34 cellular contexts compared by ENCODE assay signal in genomic region chr6:148905901-148906300, GRCh38.
"Had no signal": no experiment of that assay in that cellular context is flagged by ENCODE, and none has a peak within 500 bp of the region (broad histone marks: within the 10 kb centered on the region; RNA-seq: fewer than 3 reads in every experiment).

No MANE protein-coding gene starts in this region.

- FAIRE-seq: frontal cortex had no signal

- H3K27ac ChIP-seq: adrenal gland, body of pancreas, coronary artery, dorsolateral prefrontal cortex, WERI-Rb-1 had no signal

- H3K9me3 Mint-ChIP-seq: activated B cell treated with CpG ODN at 0.5 μM for 24 hours; activated CD8-positive, alpha-beta T cell treated with anti-CD3 and anti-CD28 coated beads for 36 hours; activated naive CD8-positive, alpha-beta T cell treated with anti-CD3 and anti-CD28 coated beads for 36 hours; activated naive CD8-positive, alpha-beta T cell treated with anti-CD3 and anti-CD28 coated beads, Interleukin-2, amount 50 U/mL, for 24 hours; activated T-cell treated with anti-CD3 and anti-CD28 coated beads, Interleukin-2, amount 50 U/mL, for 4 hours; activated T-helper 17 cell treated with anti-CD3 and anti-CD28 coated beads, Interleukin-2, amount 50 U/mL, for 72 hours; dendritic cell treated with granulocyte-macrophage colony-stimulating factor and Interleukin-4, amounts not matched to agents 40 ng/mL and 50 ng/mL, for 4 days; endodermal cell; T-helper 2 cell treated with Interferon-gamma antibody and Interleukin-4, amounts not matched to agents 5 μg/mL and 100 μg/mL, for 36 hours had no signal

- ATAC-seq: activated CD4-positive, CD25-positive, alpha-beta regulatory T cell treated with anti-CD3 and anti-CD28 coated beads, Interleukin-2, amount 50 U/mL, for 24 hours; activated CD8-positive, alpha-beta T cell treated with anti-CD3 and anti-CD28 coated beads for 36 hours; activated naive CD8-positive, alpha-beta T cell treated with anti-CD3 and anti-CD28 coated beads, Interleukin-2, amount 50 U/mL, for 24 hours; activated T-cell treated with anti-CD3 and anti-CD28 coated beads, Interleukin-2, amount 50 U/mL, for 4 hours; activated T-helper 17 cell treated with anti-CD3 and anti-CD28 coated beads, Interleukin-2, amount 50 U/mL, for 72 hours; body of pancreas; esophagus mucosa; T-helper 17 cell had no signal

- H3K36me3 Mint-ChIP-seq: activated naive CD8-positive, alpha-beta T cell treated with anti-CD3 and anti-CD28 coated beads for 36 hours had no signal

- H3K9me3 ChIP-seq: adrenal gland, body of pancreas had no signal

- H3K36me3 ChIP-seq: adrenal gland, WERI-Rb-1 had no signal

- H3K27me3 Mint-ChIP-seq: activated B cell treated with CpG ODN at 0.5 μM for 24 hours; activated CD8-positive, alpha-beta T cell treated with anti-CD3 and anti-CD28 coated beads for 36 hours; activated naive CD8-positive, alpha-beta T cell treated with anti-CD3 and anti-CD28 coated beads for 36 hours; activated T-helper 17 cell treated with anti-CD3 and anti-CD28 coated beads, Interleukin-2, amount 50 U/mL, for 72 hours; T-helper 17 cell had no signal

- H3K4me1 ChIP-seq: adrenal gland, body of pancreas had no signal

- DNase-seq: activated B cell treated with CpG ODN at 0.5 μM for 24 hours; activated CD4-positive, alpha-beta T cell treated with anti-CD3 and anti-CD28 coated beads for 48 hours; activated CD4-positive, alpha-beta T cell treated with anti-CD3 and anti-CD28 coated beads, Interleukin-2, amount 50 U/mL, for 1 hour; activated CD4-positive, alpha-beta T cell treated with anti-CD3 and anti-CD28 coated beads, Interleukin-2, amount 50 U/mL, for 48 hours; activated CD8-positive, alpha-beta memory T cell treated with anti-CD3 and anti-CD28 coated beads for 24 hours; activated CD8-positive, alpha-beta T cell treated with anti-CD3 and anti-CD28 coated beads for 36 hours; activated effector memory CD4-positive, alpha-beta T cell treated with Interleukin-2 at 50 U/mL for 16 hours; activated gamma-delta T cell treated with Interleukin-2 at 50 U/mL for 16 hours; activated naive CD4-positive, alpha-beta T cell treated with anti-CD3 and anti-CD28 coated beads, Interleukin-2, amount 50 U/mL, for 16 hours; activated naive CD4-positive, alpha-beta T cell treated with Interleukin-2 at 50 U/mL for 16 hours; activated naive CD8-positive, alpha-beta T cell treated with anti-CD3 and anti-CD28 coated beads for 36 hours; activated naive CD8-positive, alpha-beta T cell treated with anti-CD3 and anti-CD28 coated beads, Interleukin-2, amount 50 U/mL, for 24 hours; activated T-cell treated with anti-CD3 and anti-CD28 coated beads, Interleukin-2, amount 50 U/mL, for 4 hours; adrenal gland; amygdala; aorta; body of pancreas; cerebellar nuclear complex; dorsolateral prefrontal cortex; effector memory CD4-positive, alpha-beta T cell; endodermal cell; foreskin fibroblast; head of caudate nucleus; T-helper 1 cell; T-helper 17 cell; T1000; WERI-Rb-1 had no signal

- H3K4me3 ChIP-seq: adrenal gland, body of pancreas, coronary artery, dorsolateral prefrontal cortex had no signal

- H3K27ac Mint-ChIP-seq: activated B cell treated with CpG ODN at 0.5 μM for 24 hours; activated CD8-positive, alpha-beta T cell treated with anti-CD3 and anti-CD28 coated beads for 36 hours; activated naive CD8-positive, alpha-beta T cell treated with anti-CD3 and anti-CD28 coated beads for 36 hours; activated naive CD8-positive, alpha-beta T cell treated with anti-CD3 and anti-CD28 coated beads, Interleukin-2, amount 50 U/mL, for 24 hours; activated T-helper 17 cell treated with anti-CD3 and anti-CD28 coated beads, Interleukin-2, amount 50 U/mL, for 72 hours; dendritic cell treated with granulocyte-macrophage colony-stimulating factor and Interleukin-4, amounts not matched to agents 40 ng/mL and 50 ng/mL, for 4 days; endodermal cell; T-helper 17 cell; T-helper 2 cell treated with Interferon-gamma antibody and Interleukin-4, amounts not matched to agents 5 μg/mL and 100 μg/mL, for 36 hours had no signal

- H3K27me3 ChIP-seq: adrenal gland, body of pancreas, dorsolateral prefrontal cortex had no signal

- H3K4me3 Mint-ChIP-seq: activated B cell treated with CpG ODN at 0.5 μM for 24 hours; activated CD8-positive, alpha-beta T cell treated with anti-CD3 and anti-CD28 coated beads for 36 hours; activated naive CD8-positive, alpha-beta T cell treated with anti-CD3 and anti-CD28 coated beads for 36 hours; activated naive CD8-positive, alpha-beta T cell treated with anti-CD3 and anti-CD28 coated beads, Interleukin-2, amount 50 U/mL, for 24 hours; activated T-cell treated with anti-CD3 and anti-CD28 coated beads, Interleukin-2, amount 50 U/mL, for 4 hours; activated T-helper 17 cell treated with anti-CD3 and anti-CD28 coated beads, Interleukin-2, amount 50 U/mL, for 72 hours; dendritic cell treated with granulocyte-macrophage colony-stimulating factor and Interleukin-4, amounts not matched to agents 40 ng/mL and 50 ng/mL, for 4 days; endodermal cell; T-helper 17 cell; T-helper 2 cell treated with Interferon-gamma antibody and Interleukin-4, amounts not matched to agents 5 μg/mL and 100 μg/mL, for 36 hours had no signal

- H3K4me1 Mint-ChIP-seq: activated naive CD8-positive, alpha-beta T cell treated with anti-CD3 and anti-CD28 coated beads for 36 hours; activated naive CD8-positive, alpha-beta T cell treated with anti-CD3 and anti-CD28 coated beads, Interleukin-2, amount 50 U/mL, for 24 hours had no signal
